Comparison of ENCODE assay signal across 15 cellular contexts in the genomic region with DNA sequence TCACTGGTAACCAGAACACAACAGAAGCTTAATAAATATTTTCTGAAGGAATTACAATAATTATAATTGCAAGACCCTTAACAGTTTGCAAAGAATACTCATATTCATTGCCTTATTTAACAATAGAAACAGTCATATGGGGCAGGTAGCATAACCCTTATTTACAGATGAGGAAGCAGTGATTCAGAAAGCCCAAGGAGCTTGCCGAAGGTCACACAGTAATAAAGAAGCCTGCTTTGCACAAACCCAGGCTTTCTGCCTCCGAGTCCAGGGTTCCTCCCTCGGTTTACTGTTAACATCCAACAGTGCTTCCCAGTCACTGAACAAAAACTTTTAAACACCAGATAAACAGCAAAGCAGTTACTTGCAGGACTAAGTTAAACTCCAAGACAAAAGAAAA.
"Had no signal": no experiment of that assay in that cellular context is flagged by ENCODE, and none has a peak within 500 bp of the region (broad histone marks: within the 10 kb centered on the region; RNA-seq: fewer than 3 reads in every experiment).

No MANE protein-coding gene starts in this region.

- H3K4me1 ChIP-seq: body of pancreas had no signal

- H3K4me3 ChIP-seq: body of pancreas, gastrocnemius medialis, thyroid gland had no signal

- FAIRE-seq: islet of Langerhans, urothelium cell line had no signal

- H3K27me3 ChIP-seq: body of pancreas, gastrocnemius medialis, thyroid gland had no signal

- H3K9me3 ChIP-seq: body of pancreas, gastrocnemius medialis, thyroid gland had no signal

- ATAC-seq: activated T-cell treated with anti-CD3 and anti-CD28 coated beads, Interleukin-2, amount 50 U/mL, for 72 hours; body of pancreas; gastrocnemius medialis; stimulated activated naive B cell treated with anti-CD40 and anti-IgM and Interleukin-4, amounts not matched to agents 10 μg/mL and 1 μg/mL and 100 μg/mL, for 72 hours had no signal

- H3K27ac ChIP-seq: body of pancreas, gastrocnemius medialis, thyroid gland had no signal

- H3K36me3 ChIP-seq: gastrocnemius medialis, thyroid gland had no signal

- DNase-seq: activated CD4-positive, alpha-beta T cell treated with anti-CD3 and anti-CD28 coated beads, Interleukin-2, amount 10 ng/mL, durations not matched to agents 7 days and 5 days; activated CD4-positive, CD25-positive, alpha-beta regulatory T cell; activated CD8-positive, alpha-beta memory T cell treated with anti-CD3 and anti-CD28 coated beads, Interleukin-2, amount 50 U/mL, for 48 hours; activated gamma-delta T cell treated with Interleukin-2 at 50 U/mL for 16 hours; activated T-cell treated with anti-CD3 and anti-CD28 coated beads, Interleukin-2, amount 50 U/mL, for 72 hours; amniotic stem cell; body of pancreas; effector CD8-positive, alpha-beta T cell; gastrocnemius medialis; retina; stimulated activated CD4-positive, alpha-beta T cell treated with anti-CD3 and anti-CD28 coated beads, Interleukin-4, amount 100 ng/mL, for 1 hour; stimulated activated naive B cell treated with anti-CD40 and anti-IgM and Interleukin-4, amounts not matched to agents 10 μg/mL and 1 μg/mL and 100 μg/mL, for 72 hours; thyroid gland had no signal
